ENCODE assay signal across 17 cellular contexts in genomic region chr1:109787845-109788605, GRCh38. TPM values are rescaled to one million over a fixed set of nuclear protein-coding genes. Genes with fewer than 3 reads are reported as not detected.
DNase-seq lines count a peak whose midpoint lies in the region; ATAC-seq, FAIRE-seq and TF ChIP-seq lines count a peak whose summit lies in the region.
"Had no signal": no experiment of that assay in that cellular context is flagged by ENCODE, and none has a peak within 500 bp of the region (broad histone marks: within the 10 kb centered on the region; RNA-seq: fewer than 3 reads in every experiment).

No MANE protein-coding gene starts in this region.

- H3K4me3 Mint-ChIP-seq in activated CD8-positive, alpha-beta T cell treated with anti-CD3 and anti-CD28 coated beads for 36 hours = no peak overlapping the region

- H3K4me1 Mint-ChIP-seq in activated CD8-positive, alpha-beta T cell treated with anti-CD3 and anti-CD28 coated beads for 36 hours (ENCODE audit: low read depth) = peaks cover 43% of the 10 kb centered on the region

- no peak overlapping the region for H3K27ac Mint-ChIP-seq in activated CD8-positive, alpha-beta T cell treated with anti-CD3 and anti-CD28 coated beads for 36 hours

- H3K4me1 ChIP-seq in kidney (ENCODE audit: control insufficient read depth in 1 of 2, insufficient read depth in 1 of 2, low read depth in 1 of 2, low read length in 2 of 2) = peaks cover 10 to 23% of the 10 kb centered on the region in 2 donors
- H3K4me1 ChIP-seq in suprapubic skin = peaks cover 39% of the 10 kb centered on the region

- DNase-seq in activated effector memory CD4-positive, alpha-beta T cell treated with anti-CD3 and anti-CD28 coated beads, Interleukin-2, amount 50 U/mL, for 16 hours = peak; percentile 59
- no peak for DNase-seq in activated effector memory CD4-positive, alpha-beta T cell treated with Interleukin-2 at 50 U/mL for 16 hours
- DNase-seq in activated CD8-positive, alpha-beta T cell treated with anti-CD3 and anti-CD28 coated beads for 36 hours = peak; percentile 25
- DNase-seq in kidney (peak; percentile 69), suprapubic skin (ENCODE audit: low spot score in 2 of 2) (peak; percentile 57 to 76), AG20443 (ENCODE audit: low spot score) (no peak), GDM1 (lab: John Stamatoyannopoulos, UW) (no peak), NCI-H446 treated with DMSO at 0.1 percent for 48 hours (lab: John Stamatoyannopoulos, UW) (no peak)
- DNase-seq: DMS 273 treated with DMSO at 0.1 percent for 48 hours, NCI-H1694 treated with DMSO at 0.1 percent for 48 hours, NCI-H524 had no signal

- no peaks in the 10 kb centered on the region for H3K9me3 Mint-ChIP-seq in activated CD8-positive, alpha-beta T cell treated with anti-CD3 and anti-CD28 coated beads for 36 hours

- TF ChIP-seq POLR2A in suprapubic skin (IDR thresholded peaks at IDR 0.05) = no peak

- H3K27me3 Mint-ChIP-seq in activated CD8-positive, alpha-beta T cell treated with anti-CD3 and anti-CD28 coated beads for 36 hours = no peaks in the 10 kb centered on the region

- WGBS in suprapubic skin = 80% methylated on average over 10 of the region's 19 CpGs

- H3K27me3 ChIP-seq in suprapubic skin = no peaks in the 10 kb centered on the region
- H3K27me3 ChIP-seq: breast epithelium, upper lobe of left lung had no signal

- no peak for TF ChIP-seq CTCF in activated CD8-positive, alpha-beta T cell treated with anti-CD3 and anti-CD28 coated beads for 36 hours (IDR thresholded peaks at IDR 0.05)
- TF ChIP-seq CTCF in kidney (IDR thresholded peaks at IDR 0.05; ENCODE audit: borderline replicate concordance, extremely low read depth, insufficient read depth) = no peak
- TF ChIP-seq CTCF in suprapubic skin (IDR thresholded peaks at IDR 0.05) = no peak

- CTCF ChIA-PET in activated CD8-positive, alpha-beta T cell treated with anti-CD3 and anti-CD28 coated beads for 36 hours (lab: Charles Lee) = interaction anchor here (1.4 to 24.0 kb wide), 3 partner anchors 10 to 220 kb away, joined by 3 to 745 read pairs (median 158); partner anchors contain the start of gene AHCYL1

- H3K9ac ChIP-seq in kidney (ENCODE audit: low read length in 2 of 2) = no peak overlapping the region
- H3K9ac ChIP-seq: KMS-11 had no signal

- no peak for TF ChIP-seq EP300 in suprapubic skin (IDR thresholded peaks at IDR 0.05)

- H3K36me3 ChIP-seq in kidney (ENCODE audit: control insufficient read depth in 1 of 2, insufficient read depth in 2 of 2, low read length in 2 of 2) (no peaks in the 10 kb centered on the region), suprapubic skin (no peaks in the 10 kb centered on the region)
- H3K36me3 ChIP-seq: breast epithelium, upper lobe of left lung had no signal

- H3K4me3 ChIP-seq in kidney (ENCODE audit: low read length in 2 of 2) = no peak overlapping the region
- H3K4me3 ChIP-seq in suprapubic skin = no peak overlapping the region
- H3K4me3 ChIP-seq: breast epithelium, upper lobe of left lung had no signal

- POLR2A ChIA-PET in activated CD8-positive, alpha-beta T cell treated with anti-CD3 and anti-CD28 coated beads for 36 hours (lab: Charles Lee) = interaction anchor here (0.9 to 3.0 kb wide), 5 partner anchors 14 to 166 kb away, joined by 3 to 11 read pairs (median 5); no protein-coding TSS in a partner anchor

- no peak for ATAC-seq in activated CD8-positive, alpha-beta T cell treated with anti-CD3 and anti-CD28 coated beads for 36 hours

- H3K27ac ChIP-seq in kidney (ENCODE audit: low read depth in 2 of 2, low read length in 2 of 2) (no peak overlapping the region), suprapubic skin (no peak overlapping the region)
- H3K27ac ChIP-seq: breast epithelium, KMS-11, VCaP had no signal

- H3K36me3 Mint-ChIP-seq in activated CD8-positive, alpha-beta T cell treated with anti-CD3 and anti-CD28 coated beads for 36 hours (ENCODE audit: low read depth) = peaks cover 2% of the 10 kb centered on the region

- intact Hi-C loops in activated CD8-positive, alpha-beta T cell treated with anti-CD3 and anti-CD28 coated beads for 36 hours (cut with micrococcal nuclease) = no loop called here
- intact Hi-C loops in kidney (cut with DNase I) = no loop called here

- FAIRE-seq in kidney (lab: Jason Lieb, UNC) = no peak

- no peaks in the 10 kb centered on the region for H3K9me3 ChIP-seq in kidney (ENCODE audit: control insufficient read depth in 1 of 2, low read length in 2 of 2)
- H3K9me3 ChIP-seq in suprapubic skin = no peaks in the 10 kb centered on the region
- H3K9me3 ChIP-seq: breast epithelium, upper lobe of left lung had no signal

RNA-seq across cellular contexts. Expression of gene EPS8L3, which starts 24.3 kb away (rescaled TPM):
- not detected for total RNA-seq in activated CD8-positive, alpha-beta T cell treated with anti-CD3 and anti-CD28 coated beads for 36 hours
- total RNA-seq in kidney = 1.8 TPM
- not detected for polyA plus RNA-seq in kidney (ENCODE audit: insufficient read depth, low read depth, low replicate concordance)
- total RNA-seq in suprapubic skin = not detected
- total RNA-seq: endothelial cell of umbilical vein, SK-MEL-5 had no signal
- polyA plus RNA-seq: endothelial cell of umbilical vein had no signal

RNA-seq across cellular contexts. Expression of gene GSTM3, which starts 47.2 kb away (rescaled TPM):
- 10 to 100 TPM; 40.8 to 42.0 TPM for total RNA-seq in activated CD8-positive, alpha-beta T cell treated with anti-CD3 and anti-CD28 coated beads for 36 hours
- total RNA-seq in kidney (54.7 TPM), suprapubic skin (100 to 1,000 TPM in 2 of 4 donors, 10 to 100 TPM in 2; 65.9 to 288 (median 114) TPM)
- polyA plus RNA-seq in kidney (ENCODE audit: insufficient read depth, low read depth, low replicate concordance) = 405 TPM

Comparison
In these comparisons a context has a peak if more than half of its experiments do, and no peak if none do; other contexts are left out.
1. DNase-seq: peak in activated effector memory CD4-positive, alpha-beta T cell treated with anti-CD3 and anti-CD28 coated beads, Interleukin-2, amount 50 U/mL, for 16 hours (single experiment), activated CD8-positive, alpha-beta T cell treated with anti-CD3 and anti-CD28 coated beads for 36 hours (single experiment), kidney (single experiment) and suprapubic skin (2 of 2); none in activated effector memory CD4-positive, alpha-beta T cell treated with Interleukin-2 at 50 U/mL for 16 hours (single experiment), AG20443 (single experiment), GDM1 (single experiment) and NCI-H446 treated with DMSO at 0.1 percent for 48 hours (single experiment).